In genomic region chr7:151800861-151801260, GRCh38 we compare ENCODE assay signal across 23 cellular contexts.
"Had no signal": no experiment of that assay in that cellular context is flagged by ENCODE, and none has a peak within 500 bp of the region (broad histone marks: within the 10 kb centered on the region; RNA-seq: fewer than 3 reads in every experiment).

No MANE protein-coding gene starts in this region.

- ATAC-seq: left lung; mucosa of descending colon; natural killer cell treated with Interleukin-12 subunit alpha and Interleukin-12 subunit beta and Interleukin-15 and Interleukin-18, amount 100 ng/mL, for 72 hours; sciatic nerve; stimulated activated memory B cell treated with anti-CD40 and anti-IgM and Interleukin-4, amounts not matched to agents 10 μg/mL and 1 μg/mL and 100 μg/mL, for 72 hours; stimulated activated naive CD8-positive, alpha-beta T cell treated with anti-CD3 and anti-CD28 coated beads, Interleukin-15, Interleukin-2, amounts not matched to agents 100 U/mL and 50 U/mL, for 24 hours had no signal

- H3K27ac ChIP-seq: left lung, neutrophil, parathyroid adenoma, testis, tibial artery had no signal

- H3K4me1 ChIP-seq: testis had no signal

- H3K4me3 ChIP-seq: dorsolateral prefrontal cortex, left lung, mucosa of descending colon, smooth muscle cell, testis, tibial artery had no signal

- H3K36me3 ChIP-seq: left lung, neutrophil, tibial artery had no signal

- H3K4me3 Mint-ChIP-seq: mesothelial cell of epicardium; naive B cell; natural killer cell treated with Interleukin-12 subunit alpha and Interleukin-12 subunit beta and Interleukin-15 and Interleukin-18, amount 100 ng/mL, for 72 hours; neural crest cell; stimulated activated memory B cell treated with anti-CD40 and anti-IgM and Interleukin-4, amounts not matched to agents 10 μg/mL and 1 μg/mL and 100 μg/mL, for 72 hours; type B pancreatic cell had no signal

- H3K9me3 ChIP-seq: left lung, mucosa of descending colon, neutrophil, testis, tibial artery had no signal

- H3K36me3 Mint-ChIP-seq: mesothelial cell of epicardium; natural killer cell treated with Interleukin-12 subunit alpha and Interleukin-12 subunit beta and Interleukin-15 and Interleukin-18, amount 100 ng/mL, for 72 hours; type B pancreatic cell had no signal

- H3K27me3 Mint-ChIP-seq: naive B cell; natural killer cell treated with Interleukin-12 subunit alpha and Interleukin-12 subunit beta and Interleukin-15 and Interleukin-18, amount 100 ng/mL, for 72 hours; stimulated activated memory B cell treated with anti-CD40 and anti-IgM and Interleukin-4, amounts not matched to agents 10 μg/mL and 1 μg/mL and 100 μg/mL, for 72 hours had no signal

- H3K4me1 Mint-ChIP-seq: mesothelial cell of epicardium had no signal

- H3K27ac Mint-ChIP-seq: mesothelial cell of epicardium; naive B cell; progenitor cell of endocrine pancreas; stimulated activated memory B cell treated with anti-CD40 and anti-IgM and Interleukin-4, amounts not matched to agents 10 μg/mL and 1 μg/mL and 100 μg/mL, for 72 hours; type B pancreatic cell had no signal

- H3K9me3 Mint-ChIP-seq: mesothelial cell of epicardium; naive B cell; natural killer cell treated with Interleukin-12 subunit alpha and Interleukin-12 subunit beta and Interleukin-15 and Interleukin-18, amount 100 ng/mL, for 72 hours; neural crest cell; type B pancreatic cell had no signal

- H3K27me3 ChIP-seq: dorsolateral prefrontal cortex, left lung, neutrophil, testis, tibial artery had no signal

- DNase-seq: dorsolateral prefrontal cortex; effector CD4-positive, alpha-beta T cell; head of caudate nucleus; mesenchymal stem cell; naive B cell; stimulated activated CD4-positive, alpha-beta T cell treated with anti-CD3 and anti-CD28 coated beads, Interleukin-2, amount 100 ng/mL, for 24 hours; stimulated activated CD4-positive, alpha-beta T cell treated with anti-CD3 and anti-CD28 coated beads, Interleukin-4, amount 100 ng/mL, for 24 hours; stimulated activated naive CD8-positive, alpha-beta T cell treated with anti-CD3 and anti-CD28 coated beads, Interleukin-15, Interleukin-2, amounts not matched to agents 100 U/mL and 50 U/mL, for 24 hours; substantia nigra; testis; tibial artery had no signal
